Comparison of ENCODE assay signal across 1 cellular context in genomic region chr17:68777243-68777855, GRCh38.
TF ChIP-seq lines count a peak whose summit lies in the region.

No MANE protein-coding gene starts in this region.

TF ChIP-seq in HepG2, 621 proteins besides CTCF, POLR2A, EP300 and RAD21 (continued from another document and continues in another):
- TF ChIP-seq THAP9 (CRISPR knock-in tag; IDR thresholded peaks at IDR 0.05; ENCODE audit: borderline replicate concordance): no peak
- no peak for TF ChIP-seq HMGXB3 (CRISPR knock-in tag; IDR thresholded peaks at IDR 0.05; ENCODE audit: borderline replicate concordance)
- no peak for TF ChIP-seq ZNF230 (CRISPR knock-in tag; IDR thresholded peaks at IDR 0.05)
- TF ChIP-seq MXD3 (CRISPR knock-in tag; IDR thresholded peaks at IDR 0.05): no peak
- peak; percentile 71; the same call in 1 of the 2 replicates for TF ChIP-seq FOXK1 (CRISPR knock-in tag; IDR thresholded peaks at IDR 0.05; ENCODE audit: borderline replicate concordance, low read depth)
- TF ChIP-seq HNRNPK (IDR thresholded peaks at IDR 0.05; ENCODE audit: low read depth, low read length, poor library complexity, severe bottlenecking): no peak
- no peak for TF ChIP-seq ZMYM2 (CRISPR knock-in tag; IDR thresholded peaks at IDR 0.05)
- no peak for TF ChIP-seq ZNF660 (CRISPR knock-in tag; IDR thresholded peaks at IDR 0.05; ENCODE audit: borderline replicate concordance, low read depth)
- TF ChIP-seq ZBTB39 (CRISPR knock-in tag; IDR thresholded peaks at IDR 0.05): no peak
- TF ChIP-seq PRDM15 (CRISPR knock-in tag; IDR thresholded peaks at IDR 0.05): no peak
- TF ChIP-seq JUN (CRISPR knock-in tag; IDR thresholded peaks at IDR 0.05): no peak
- TF ChIP-seq PLRG1 (conservative IDR thresholded peaks at IDR 0.05): no peak
- no peak for TF ChIP-seq HINFP (CRISPR knock-in tag; IDR thresholded peaks at IDR 0.05; ENCODE audit: low read depth)
- TF ChIP-seq ZNF205 (CRISPR knock-in tag; IDR thresholded peaks at IDR 0.05): no peak
- TF ChIP-seq CREBL2 (CRISPR knock-in tag; IDR thresholded peaks at IDR 0.05; ENCODE audit: borderline replicate concordance): no peak
- TF ChIP-seq ZNF674 (CRISPR knock-in tag; IDR thresholded peaks at IDR 0.05; ENCODE audit: low read depth): no peak
- TF ChIP-seq ZFP41 (CRISPR knock-in tag; IDR thresholded peaks at IDR 0.05; ENCODE audit: borderline replicate concordance): no peak
- TF ChIP-seq ZNF333 (CRISPR knock-in tag; IDR thresholded peaks at IDR 0.05; ENCODE audit: borderline replicate concordance): no peak
- no peak for TF ChIP-seq LCORL (IDR thresholded peaks at IDR 0.05)
- TF ChIP-seq LCORL (CRISPR knock-in tag; IDR thresholded peaks at IDR 0.05): no peak
- TF ChIP-seq IRX3 (CRISPR knock-in tag; IDR thresholded peaks at IDR 0.05; ENCODE audit: borderline replicate concordance, low read depth): no peak
- peak; percentile 20; the same call in 1 of the 2 replicates for TF ChIP-seq ZFY (CRISPR knock-in tag; IDR thresholded peaks at IDR 0.05)
- 0 out of 2 replicates have a peak, but pooled peaks have one; percentile 44 for TF ChIP-seq KDM2A (CRISPR knock-in tag; IDR thresholded peaks at IDR 0.05; ENCODE audit: borderline replicate concordance, low read depth)
- TF ChIP-seq CENPX (CRISPR knock-in tag; IDR thresholded peaks at IDR 0.05): no peak
- no peak for TF ChIP-seq ZNF496 (CRISPR knock-in tag; IDR thresholded peaks at IDR 0.05; ENCODE audit: insufficient replicate concordance)
- TF ChIP-seq GABPB1 (CRISPR knock-in tag; IDR thresholded peaks at IDR 0.05): no peak
- TF ChIP-seq ZNF883 (CRISPR knock-in tag; IDR thresholded peaks at IDR 0.05; ENCODE audit: not compliant biosample characterization): no peak
- TF ChIP-seq SP5 (CRISPR knock-in tag; IDR thresholded peaks at IDR 0.05; ENCODE audit: borderline replicate concordance, low read depth): peak; percentile 36; the same call in 1 of the 2 replicates
- no peak for TF ChIP-seq RFX1 (IDR thresholded peaks at IDR 0.05)
- no peak for TF ChIP-seq U2AF2 (IDR thresholded peaks at IDR 0.05; ENCODE audit: low read depth, low read length)
- TF ChIP-seq CENPT (CRISPR knock-in tag; IDR thresholded peaks at IDR 0.05; ENCODE audit: low read depth): no peak
- no peak; the same call in 1 of the 2 replicates for TF ChIP-seq RFXANK (CRISPR knock-in tag; IDR thresholded peaks at IDR 0.05)
- TF ChIP-seq ZNF644 (CRISPR knock-in tag; IDR thresholded peaks at IDR 0.05; ENCODE audit: low read depth): peak; percentile 46; the same call in 1 of the 2 replicates
- no peak for TF ChIP-seq ZBTB8A (CRISPR knock-in tag; IDR thresholded peaks at IDR 0.05; ENCODE audit: borderline replicate concordance, low read depth)
- TF ChIP-seq KLF6 (CRISPR knock-in tag; IDR thresholded peaks at IDR 0.05): peak; percentile 62; the same call in 1 of the 2 replicates
- TF ChIP-seq SNAI1 (CRISPR knock-in tag; IDR thresholded peaks at IDR 0.05; ENCODE audit: borderline replicate concordance): no peak
- peak; percentile 52; the same call in 1 of the 2 replicates for TF ChIP-seq ZBTB43 (CRISPR knock-in tag; conservative IDR thresholded peaks at IDR 0.05)
- 0 out of 2 replicates have a peak, but pooled peaks have one; percentile 71 for TF ChIP-seq KAT7 (CRISPR knock-in tag; IDR thresholded peaks at IDR 0.05; ENCODE audit: borderline replicate concordance)
- TF ChIP-seq CENPBD1 (CRISPR knock-in tag; IDR thresholded peaks at IDR 0.05; ENCODE audit: borderline replicate concordance, low read depth): no peak
- no peak for TF ChIP-seq HNRNPLL (IDR thresholded peaks at IDR 0.05; ENCODE audit: low read depth, low read length, poor library complexity, severe bottlenecking)
- no peak for TF ChIP-seq ZFP82 (CRISPR knock-in tag; IDR thresholded peaks at IDR 0.05; ENCODE audit: borderline replicate concordance)
- no peak for TF ChIP-seq ZNF670 (CRISPR knock-in tag; IDR thresholded peaks at IDR 0.05; ENCODE audit: borderline replicate concordance)
- TF ChIP-seq ZNF235 (CRISPR knock-in tag; IDR thresholded peaks at IDR 0.05; ENCODE audit: borderline replicate concordance): no peak
- TF ChIP-seq NFYB (CRISPR knock-in tag; IDR thresholded peaks at IDR 0.05): no peak
- no peak for TF ChIP-seq CBFB (CRISPR knock-in tag; IDR thresholded peaks at IDR 0.05)
- TF ChIP-seq HOXD1 (CRISPR knock-in tag; IDR thresholded peaks at IDR 0.05): no peak
- no peak for TF ChIP-seq ZBTB20 (CRISPR knock-in tag; IDR thresholded peaks at IDR 0.05; ENCODE audit: borderline replicate concordance, low read depth)
- no peak for TF ChIP-seq ZBTB38 (CRISPR knock-in tag; IDR thresholded peaks at IDR 0.05)
- no peak for TF ChIP-seq DNMT3B (CRISPR knock-in tag; conservative IDR thresholded peaks at IDR 0.05)
- no peak for TF ChIP-seq ZNF784 (CRISPR knock-in tag; IDR thresholded peaks at IDR 0.05; ENCODE audit: borderline replicate concordance)
- TF ChIP-seq ZNF232 (CRISPR knock-in tag; IDR thresholded peaks at IDR 0.05; ENCODE audit: borderline replicate concordance): no peak; the same call in 1 of the 2 replicates
